Comparison of ENCODE assay signal across 18 cellular contexts in the genomic region with DNA sequence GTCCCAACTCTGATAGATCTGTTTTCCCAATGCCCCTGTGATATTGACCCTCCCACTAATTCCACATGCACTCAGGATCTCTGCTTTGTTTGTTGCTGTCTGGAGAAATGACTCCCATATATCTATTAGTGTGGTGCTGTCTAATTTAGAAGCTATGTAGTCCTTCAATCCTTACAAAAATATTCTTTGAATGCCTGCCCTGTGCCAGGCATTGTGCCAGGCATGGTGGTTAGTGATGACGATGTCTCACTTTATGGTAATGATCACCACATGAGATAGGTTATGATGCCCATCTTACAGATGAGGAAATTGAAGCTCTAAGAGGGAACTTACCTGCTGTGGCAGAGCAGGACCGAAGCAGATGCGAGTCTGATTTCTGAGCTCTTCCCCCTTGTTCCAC. TPM values are rescaled to one million over a fixed set of nuclear protein-coding genes. Genes with fewer than 3 reads are reported as not detected.
DNase-seq lines count a peak whose midpoint lies in the region; ATAC-seq and TF ChIP-seq lines count a peak whose summit lies in the region.
"Had no signal": no experiment of that assay in that cellular context is flagged by ENCODE, and none has a peak within 500 bp of the region (broad histone marks: within the 10 kb centered on the region; RNA-seq: fewer than 3 reads in every experiment).

No MANE protein-coding gene starts in this region.

- H3K79me2 ChIP-seq in GM23248 (ENCODE audit: insufficient read depth): no peaks in the 10 kb centered on the region

- peak overlapping the region in 2 of 3 experiments; percentile 62 to 90 for H3K27ac Mint-ChIP-seq in nephron

- H3K4me1 ChIP-seq in GM23248 (ENCODE audit: insufficient read depth): peaks cover 11% of the 10 kb centered on the region
- H3K4me1 ChIP-seq: BE2C had no signal

- no peaks in the 10 kb centered on the region for H3K27me3 ChIP-seq in GM23248 (replicated peaks; ENCODE audit: insufficient read depth)
- H3K27me3 ChIP-seq: BE2C had no signal

- no peak overlapping the region for H3K4me3 Mint-ChIP-seq in nephron

- 65 to 66% methylated on average over 3 of the region's 3 CpGs for WGBS in GM23248 (ENCODE audit: low coverage in 1 of 2, low lambda C conversion rate in 2 of 2, missing lambda C conversion rate in 2 of 2), 2 experiments

- no peaks in the 10 kb centered on the region for H4K20me1 ChIP-seq in GM23248 (ENCODE audit: insufficient read depth)

- H3K4me3 ChIP-seq in AG10803 (ENCODE audit: low read length) (no peak overlapping the region), GM23248 (no peak overlapping the region), coronary artery (no peak overlapping the region)
- H3K4me3 ChIP-seq: A549, SK-N-MC had no signal

- H3K9me2 ChIP-seq in GM23248 (ENCODE audit: insufficient read depth): no peaks in the 10 kb centered on the region

- peak; percentile 61 for DNase-seq in AG10803 (ENCODE audit: low read depth)
- peak; percentile 65 for DNase-seq in GM23248
- DNase-seq in astrocyte of the hippocampus (ENCODE audit: low read depth, low spot score): peak; percentile 17
- no peak for DNase-seq in hypothalamus (lab: John Stamatoyannopoulos, UW)
- DNase-seq in coronary artery (ENCODE audit: low spot score): no peak
- DNase-seq in RKO (ENCODE audit: low spot score): no peak
- DNase-seq: BE2C; CD4-positive, alpha-beta memory T cell; NCI-H1694; NCI-H2107; NCI-H446; PC-3 had no signal

- no peaks in the 10 kb centered on the region for H3F3A ChIP-seq in GM23248 (ENCODE audit: insufficient read depth)

- H3K27ac ChIP-seq in GM23248 (no peak overlapping the region), coronary artery (no peak overlapping the region)
- H3K27ac ChIP-seq: SK-N-MC had no signal

- in situ Hi-C loops in GM23248 (cut with MboI): no loop called here

- H2AFZ ChIP-seq in GM23248: no peak overlapping the region

- peaks cover 12% of the 10 kb centered on the region for H3K36me3 Mint-ChIP-seq in nephron (ENCODE audit: low read depth)
- H3K36me3 Mint-ChIP-seq: CD4-positive, alpha-beta memory T cell had no signal

- H3K9me3 ChIP-seq in GM23248 (ENCODE audit: low read depth): no peaks in the 10 kb centered on the region
- H3K9me3 ChIP-seq: A549, BE2C had no signal

- TF ChIP-seq CTCF in AG10803 (conservative IDR thresholded peaks at IDR 0.05; ENCODE audit: low read length) (no peak), nephron (IDR thresholded peaks at IDR 0.05; ENCODE audit: unreplicated experiment in 3 of 3) (no peak), coronary artery (IDR thresholded peaks at IDR 0.05) (no peak)

- no peaks in the 10 kb centered on the region; the same call in 1 of the 2 replicates for H3K36me3 ChIP-seq in GM23248 (ENCODE audit: low read depth)
- H3K36me3 ChIP-seq: BE2C had no signal

- H3K4me1 Mint-ChIP-seq in nephron: peaks cover 64% of the 10 kb centered on the region

- H3K4me2 ChIP-seq in GM23248 (ENCODE audit: unreplicated experiment): peak overlapping the region; percentile 7
- H3K4me2 ChIP-seq: A549 had no signal

- no peaks in the 10 kb centered on the region for H3K9me3 Mint-ChIP-seq in nephron
- H3K9me3 Mint-ChIP-seq: CD4-positive, alpha-beta memory T cell had no signal

- H3K9ac ChIP-seq in GM23248: no peak overlapping the region

- peaks cover 22% of the 10 kb centered on the region for H3K27me3 Mint-ChIP-seq in nephron (ENCODE audit: low read depth)

- no peak for ATAC-seq in GM19397 (IDR thresholded peaks at IDR 0.05; ENCODE audit: unreplicated experiment)
- ATAC-seq: A549, HCT116, PC-3, Right ventricle myocardium inferior had no signal

RNA-seq across cellular contexts. Expression of a gene that starts 12.9 kb away (rescaled TPM):
- total RNA-seq in GM23248 (2014; rRNA removed; shearing (Covaris generic)): not detected in 2 replicates
- polyA plus RNA-seq in GM23248 (2016; fragmentation: Nextera tagmentation; extraction: Ambion mirVana): not detected in 2 replicates
- total RNA-seq: CD4-positive, alpha-beta memory T cell; PC-3; Right ventricle myocardium inferior had no signal
- polyA plus RNA-seq: A549; CD4-positive, alpha-beta memory T cell had no signal

RNA-seq across cellular contexts. Expression of a gene that starts 46.6 kb away (rescaled TPM):
- total RNA-seq in GM23248 (2014; rRNA removed; shearing (Covaris generic)): 13.6 and 16.1 TPM in 2 replicates
- polyA plus RNA-seq in GM23248 (2016; fragmentation: Nextera tagmentation; extraction: Ambion mirVana): 3.2 and 4.9 TPM in 2 replicates
- polyA plus RNA-seq: CD4-positive, alpha-beta memory T cell had no signal

RNA-seq across cellular contexts. Expression of a gene that starts 54.6 kb away (rescaled TPM):
- 0.89 and 5.8 TPM in 2 replicates for total RNA-seq in GM23248 (2014; rRNA removed; shearing (Covaris generic))
- 2.2 and 3.3 TPM in 2 replicates for polyA plus RNA-seq in GM23248 (2016; fragmentation: Nextera tagmentation; extraction: Ambion mirVana)
- total RNA-seq: CD4-positive, alpha-beta memory T cell had no signal

Comparison
In these comparisons a context has a peak if more than half of its experiments do, and no peak if none do; other contexts are left out.
1. DNase-seq: peak in AG10803 (single experiment), GM23248 (single experiment) and astrocyte of the hippocampus (single experiment); none in hypothalamus (0 of 51), coronary artery (single experiment) and RKO (single experiment).